Comparison of ENCODE assay signal across 1 cellular context in the genomic region with DNA sequence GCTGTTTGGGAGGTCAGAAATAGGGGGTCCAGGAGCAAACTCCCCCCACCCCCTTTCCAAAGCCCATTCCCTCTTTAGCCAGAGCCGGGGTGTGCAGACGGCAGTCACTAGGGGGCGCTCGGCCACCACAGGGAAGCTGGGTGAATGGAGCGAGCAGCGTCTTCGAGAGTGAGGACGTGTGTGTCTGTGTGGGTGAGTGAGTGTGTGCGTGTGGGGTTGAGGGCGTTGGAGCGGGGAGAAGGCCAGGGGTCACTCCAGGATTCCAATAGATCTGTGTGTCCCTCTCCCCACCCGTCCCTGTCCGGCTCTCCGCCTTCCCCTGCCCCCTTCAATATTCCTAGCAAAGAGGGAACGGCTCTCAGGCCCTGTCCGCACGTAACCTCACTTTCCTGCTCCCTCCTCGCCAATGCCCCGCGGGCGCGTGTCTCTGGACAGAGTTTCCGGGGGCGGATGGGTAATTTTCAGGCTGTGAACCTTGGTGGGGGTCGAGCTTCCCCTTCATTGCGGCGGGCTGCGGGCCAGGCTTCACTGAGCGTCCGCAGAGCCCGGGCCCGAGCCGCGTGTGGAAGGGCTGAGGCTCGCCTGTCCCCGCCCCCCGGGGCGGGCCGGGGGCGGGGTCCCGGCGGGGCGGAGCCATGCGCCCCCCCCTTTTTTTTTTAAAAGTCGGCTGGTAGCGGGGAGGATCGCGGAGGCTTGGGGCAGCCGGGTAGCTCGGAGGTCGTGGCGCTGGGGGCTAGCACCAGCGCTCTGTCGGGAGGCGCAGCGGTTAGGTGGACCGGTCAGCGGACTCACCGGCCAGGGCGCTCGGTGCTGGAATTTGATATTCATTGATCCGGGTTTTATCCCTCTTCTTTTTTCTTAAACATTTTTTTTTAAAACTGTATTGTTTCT.
TF ChIP-seq lines count a peak whose summit lies in the region.

A gene (plus strand): TSS at position 686 of the 891 bp plus-strand sequence.

TF ChIP-seq in HEK293, 187 proteins besides CTCF, POLR2A, EP300 and RAD21 (continued from another document):
- TF ChIP-seq, protein P1, sequence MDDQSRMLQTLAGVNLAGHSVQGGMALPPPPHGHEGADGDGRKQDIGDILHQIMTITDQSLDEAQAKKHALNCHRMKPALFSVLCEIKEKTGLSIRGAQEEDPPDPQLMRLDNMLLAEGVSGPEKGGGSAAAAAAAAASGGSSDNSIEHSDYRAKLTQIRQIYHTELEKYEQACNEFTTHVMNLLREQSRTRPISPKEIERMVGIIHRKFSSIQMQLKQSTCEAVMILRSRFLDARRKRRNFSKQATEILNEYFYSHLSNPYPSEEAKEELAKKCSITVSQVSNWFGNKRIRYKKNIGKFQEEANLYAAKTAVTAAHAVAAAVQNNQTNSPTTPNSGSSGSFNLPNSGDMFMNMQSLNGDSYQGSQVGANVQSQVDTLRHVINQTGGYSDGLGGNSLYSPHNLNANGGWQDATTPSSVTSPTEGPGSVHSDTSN (CRISPR knock-in tag; IDR thresholded peaks at IDR 0.05), result no peak
- TF ChIP-seq ZNF785 (tag by site-specific recombination; IDR thresholded peaks at IDR 0.05) (no peak), ZNF596 (tag by site-specific recombination; IDR thresholded peaks at IDR 0.05) (peak; percentile 72), KLF8 (tag by site-specific recombination; IDR thresholded peaks at IDR 0.05) (peak; percentile 72; the same call in 1 of the 2 replicates), ZNF585B (tag by site-specific recombination; IDR thresholded peaks at IDR 0.05) (no peak), ZNF133 (tag by site-specific recombination; IDR thresholded peaks at IDR 0.05) (no peak), ZNF610 (tag by site-specific recombination; IDR thresholded peaks at IDR 0.05; ENCODE audit: borderline replicate concordance) (peak; percentile 78; the same call in 1 of the 2 replicates), ZSCAN23 (tag by site-specific recombination; IDR thresholded peaks at IDR 0.05) (0 out of 2 replicates have a peak, but pooled peaks have one; percentile 47)
